Comparison of ENCODE assay signal across 23 cellular contexts in the genomic region with DNA sequence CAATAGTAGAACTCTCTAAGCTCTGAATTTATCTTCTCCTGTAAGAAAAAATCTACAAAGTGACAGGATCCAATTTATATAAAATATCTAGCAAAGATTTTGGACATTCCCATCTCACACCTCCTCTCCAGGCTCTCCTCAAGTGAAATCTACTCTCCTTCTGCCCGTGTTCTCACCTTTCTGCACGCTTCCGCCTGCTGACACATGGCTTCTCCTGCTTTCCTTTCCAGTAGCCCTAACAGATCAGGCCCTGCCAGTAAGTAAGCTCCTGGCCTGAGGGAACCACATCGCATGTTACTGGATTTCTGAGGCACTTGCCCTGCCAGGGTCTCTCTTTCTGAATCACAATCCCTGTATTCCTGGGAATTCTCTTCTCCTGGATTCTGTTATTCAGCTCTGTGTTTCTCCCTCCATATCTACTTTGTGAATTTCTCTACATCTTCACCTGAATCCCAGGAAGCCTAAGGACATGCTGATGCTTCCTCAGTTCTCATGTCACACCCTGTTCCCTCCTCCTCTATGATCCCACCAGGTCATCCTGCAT.
"Had no signal": no experiment of that assay in that cellular context is flagged by ENCODE, and none has a peak within 500 bp of the region (broad histone marks: within the 10 kb centered on the region; RNA-seq: fewer than 3 reads in every experiment).

No MANE protein-coding gene starts in this region.

- H3K9me3 Mint-ChIP-seq: activated CD8-positive, alpha-beta T cell treated with anti-CD3 and anti-CD28 coated beads for 36 hours; activated naive CD4-positive, alpha-beta T cell treated with anti-CD3 and anti-CD28 coated beads, Interleukin-2, amount 10 ng/mL, durations not matched to agents 7 days and 5 days; activated naive CD8-positive, alpha-beta T cell treated with anti-CD3 and anti-CD28 coated beads for 36 hours; activated T-cell treated with anti-CD3 and anti-CD28 coated beads, Interleukin-2, amount 50 U/mL, for 72 hours; activated T-helper 2 cell treated with anti-CD3 and anti-CD28 coated beads, Interferon-gamma antibody, Interleukin-2, Interleukin-4, amounts not matched to agents 10 μg/mL and 5 μg/mL and 100 μg/mL, durations not matched to agents 14 hours and 24 hours and 36 hours had no signal

- H3K27ac Mint-ChIP-seq: activated CD8-positive, alpha-beta T cell treated with anti-CD3 and anti-CD28 coated beads for 36 hours; activated naive CD4-positive, alpha-beta T cell treated with anti-CD3 and anti-CD28 coated beads, Interleukin-2, amount 10 ng/mL, durations not matched to agents 7 days and 5 days; activated naive CD8-positive, alpha-beta T cell treated with anti-CD3 and anti-CD28 coated beads for 36 hours; activated T-cell treated with anti-CD3 and anti-CD28 coated beads, Interleukin-2, amount 50 U/mL, for 72 hours; activated T-helper 2 cell treated with anti-CD3 and anti-CD28 coated beads, Interferon-gamma antibody, Interleukin-2, Interleukin-4, amounts not matched to agents 10 μg/mL and 5 μg/mL and 100 μg/mL, durations not matched to agents 14 hours and 24 hours and 36 hours had no signal

- H3K36me3 ChIP-seq: WERI-Rb-1 had no signal

- H3K4me3 Mint-ChIP-seq: activated CD8-positive, alpha-beta T cell treated with anti-CD3 and anti-CD28 coated beads for 36 hours; activated naive CD4-positive, alpha-beta T cell treated with anti-CD3 and anti-CD28 coated beads, Interleukin-2, amount 10 ng/mL, durations not matched to agents 7 days and 5 days; activated naive CD8-positive, alpha-beta T cell treated with anti-CD3 and anti-CD28 coated beads for 36 hours; activated T-cell treated with anti-CD3 and anti-CD28 coated beads, Interleukin-2, amount 50 U/mL, for 72 hours had no signal

- H3K27ac ChIP-seq: SK-N-MC, WERI-Rb-1 had no signal

- H3K36me3 Mint-ChIP-seq: activated naive CD4-positive, alpha-beta T cell treated with anti-CD3 and anti-CD28 coated beads, Interleukin-2, amount 10 ng/mL, durations not matched to agents 7 days and 5 days; activated naive CD8-positive, alpha-beta T cell treated with anti-CD3 and anti-CD28 coated beads for 36 hours had no signal

- DNase-seq: activated CD4-positive, alpha-beta T cell treated with anti-CD3 and anti-CD28 coated beads for 4 hours; activated CD8-positive, alpha-beta memory T cell treated with anti-CD3 and anti-CD28 coated beads, Interleukin-2, amount 50 U/mL, for 4 hours; activated CD8-positive, alpha-beta T cell treated with anti-CD3 and anti-CD28 coated beads for 36 hours; activated gamma-delta T cell treated with Interleukin-2 at 50 U/mL for 16 hours; activated naive CD4-positive, alpha-beta T cell treated with anti-CD3 and anti-CD28 coated beads, Interleukin-2, amount 10 ng/mL, durations not matched to agents 7 days and 5 days; activated naive CD8-positive, alpha-beta T cell treated with anti-CD3 and anti-CD28 coated beads for 36 hours; activated T-cell treated with anti-CD3 and anti-CD28 coated beads, Interleukin-2, amount 50 U/mL, for 72 hours; Kasumi-1; NCI-H1105 treated with DMSO at 0.1 percent for 48 hours; NCI-H1436 treated with DMSO at 0.1 percent for 48 hours; NCI-H187; NCI-H2081 treated with DMSO at 0.1 percent for 48 hours; NCI-H446; NCI-H524; OCI-M1; RPMI8226; T-helper 1 cell; WERI-Rb-1 had no signal

- H3K4me3 ChIP-seq: SK-N-MC had no signal

- ATAC-seq: activated CD4-positive, CD25-positive, alpha-beta regulatory T cell treated with anti-CD3 and anti-CD28 coated beads, Interleukin-2, amount 50 U/mL, for 24 hours; activated CD8-positive, alpha-beta T cell treated with anti-CD3 and anti-CD28 coated beads for 36 hours; activated T-cell treated with anti-CD3 and anti-CD28 coated beads, Interleukin-2, amount 50 U/mL, for 72 hours; Panc1; Right ventricle myocardium inferior had no signal

- H3K4me1 Mint-ChIP-seq: activated naive CD4-positive, alpha-beta T cell treated with anti-CD3 and anti-CD28 coated beads, Interleukin-2, amount 10 ng/mL, durations not matched to agents 7 days and 5 days; activated naive CD8-positive, alpha-beta T cell treated with anti-CD3 and anti-CD28 coated beads for 36 hours had no signal
